20 cellular contexts compared by ENCODE assay signal in genomic region chr2:18238231-18238630, GRCh38.
DNase-seq lines count a peak whose midpoint lies in the region; ATAC-seq and FAIRE-seq lines count a peak whose summit lies in the region.
"Had no signal": no experiment of that assay in that cellular context is flagged by ENCODE, and none has a peak within 500 bp of the region (broad histone marks: within the 10 kb centered on the region; RNA-seq: fewer than 3 reads in every experiment).

No MANE protein-coding gene starts in this region.

- POLR2A ChIA-PET in activated CD4-positive, alpha-beta memory T cell treated with anti-CD3 and anti-CD28 coated beads, Interleukin-2, amount 10 ng/mL, durations not matched to agents 7 days and 5 days (lab: Charles Lee), result no interaction called here

- H2BK5ac ChIP-seq in mesendoderm (ENCODE audit: low read length) (no peak overlapping the region), trophoblast cell (ENCODE audit: low read depth, low read length, poor library complexity) (no peak overlapping the region), mesenchymal stem cell (ENCODE audit: low read depth, low read length, poor library complexity, severe bottlenecking) (no peak overlapping the region)

- no peaks in the 10 kb centered on the region for H3K27me3 Mint-ChIP-seq in activated CD4-positive, alpha-beta memory T cell treated with anti-CD3 and anti-CD28 coated beads, Interleukin-2, amount 10 ng/mL, durations not matched to agents 7 days and 5 days
- H3K27me3 Mint-ChIP-seq: CD4-positive, CD25-positive, alpha-beta regulatory T cell had no signal

- H2AK5ac ChIP-seq in mesendoderm (ENCODE audit: low read length) (no peak overlapping the region), trophoblast cell (ENCODE audit: low read length) (no peak overlapping the region), mesenchymal stem cell (ENCODE audit: low read length, severe bottlenecking) (no peak overlapping the region)

- DNase-seq in GM23248 (no peak), NCI-H226 (peak; percentile 4), mesendoderm (peak; percentile 68), trophoblast cell (peak; percentile 62 to 92), RCC 7860 (ENCODE audit: low spot score) (no peak), mesenchymal stem cell (no peak)
- DNase-seq in activated CD4-positive, alpha-beta memory T cell treated with anti-CD3 and anti-CD28 coated beads, Interleukin-2, amount 10 ng/mL, durations not matched to agents 7 days and 5 days, result no peak
- DNase-seq: BE2C; C1 segment of cervical spinal cord; CD4-positive, CD25-positive, alpha-beta regulatory T cell; CD8-positive, alpha-beta memory T cell; COR-L47; DMS153; DMS79; GDM1; HCEC 1CT had no signal

- H3K27ac Mint-ChIP-seq in activated CD4-positive, alpha-beta memory T cell treated with anti-CD3 and anti-CD28 coated beads, Interleukin-2, amount 10 ng/mL, durations not matched to agents 7 days and 5 days, result no peak overlapping the region
- H3K27ac Mint-ChIP-seq: CD4-positive, CD25-positive, alpha-beta regulatory T cell; CD8-positive, alpha-beta memory T cell had no signal

- H2BK15ac ChIP-seq in mesendoderm (replicated peaks; ENCODE audit: low read depth) (no peak overlapping the region), mesenchymal stem cell (ENCODE audit: low read depth, poor library complexity, severe bottlenecking) (no peak overlapping the region)

- H3K36me3 ChIP-seq in GM23248 (ENCODE audit: low read depth) (no peaks in the 10 kb centered on the region), mesendoderm (ENCODE audit: control insufficient read depth, insufficient read depth, low read length) (no peaks in the 10 kb centered on the region), trophoblast cell (ENCODE audit: control insufficient read depth in 1 of 2, insufficient read depth in 2 of 2, low read length in 2 of 2) (no peaks in the 10 kb centered on the region), mesenchymal stem cell (ENCODE audit: control insufficient read depth in 1 of 2, insufficient read depth in 2 of 2, low read depth in 1 of 2, low read length in 2 of 2) (no peaks in the 10 kb centered on the region)
- H3K36me3 ChIP-seq: BE2C had no signal

- H3K4ac ChIP-seq in mesendoderm (ENCODE audit: low read depth, low read length) (no peak overlapping the region), trophoblast cell (ENCODE audit: low read depth, low read length) (no peak overlapping the region), mesenchymal stem cell (ENCODE audit: low read depth in 1 of 2, low read length in 2 of 2) (no peak overlapping the region)

- peak overlapping the region; percentile 31 for H2BK12ac ChIP-seq in trophoblast cell (ENCODE audit: low read length)
- no peak overlapping the region for H2BK12ac ChIP-seq in mesenchymal stem cell (ENCODE audit: low read length in 2 of 2)

- H3K4me2 ChIP-seq in GM23248 (ENCODE audit: unreplicated experiment) (no peak overlapping the region), mesendoderm (ENCODE audit: low read length) (no peak overlapping the region), trophoblast cell (ENCODE audit: low read length) (no peak overlapping the region), mesenchymal stem cell (ENCODE audit: low read length, poor library complexity, severe bottlenecking) (no peak overlapping the region)

- 18 to 24% methylated on average over 5 of the region's 5 CpGs for WGBS in GM23248 (ENCODE audit: low coverage in 1 of 2, low lambda C conversion rate in 2 of 2, missing lambda C conversion rate in 2 of 2), 2 experiments
- no CpG with 5 or more reads among the region's 5 CpGs for WGBS in mesendoderm (ENCODE audit: extremely low coverage, insufficient coverage, low lambda C conversion rate)
- WGBS in trophoblast cell (ENCODE audit: extremely low coverage, insufficient coverage, insufficient read length), result no CpG with 5 or more reads among the region's 5 CpGs
- 85% methylated on average over 4 of the region's 5 CpGs for WGBS in mesenchymal stem cell

- H4K91ac ChIP-seq in trophoblast cell (ENCODE audit: low read depth, low read length) (no peak overlapping the region), mesenchymal stem cell (ENCODE audit: low read length) (no peak overlapping the region)

- H3K18ac ChIP-seq in mesendoderm (ENCODE audit: low read length), result no peak overlapping the region
- H3K18ac ChIP-seq in trophoblast cell (ENCODE audit: low read length), result no peak overlapping the region
- H3K18ac ChIP-seq in mesenchymal stem cell (ENCODE audit: low read depth in 1 of 2, low read length in 2 of 2), result no peak overlapping the region

- H3K4me3 Mint-ChIP-seq in activated CD4-positive, alpha-beta memory T cell treated with anti-CD3 and anti-CD28 coated beads, Interleukin-2, amount 10 ng/mL, durations not matched to agents 7 days and 5 days, result no peak overlapping the region
- H3K4me3 Mint-ChIP-seq: CD4-positive, CD25-positive, alpha-beta regulatory T cell; CD8-positive, alpha-beta memory T cell had no signal

- no peaks in the 10 kb centered on the region for H3K27me3 ChIP-seq in GM23248 (replicated peaks; ENCODE audit: insufficient read depth)
- no peaks in the 10 kb centered on the region for H3K27me3 ChIP-seq in mesendoderm (ENCODE audit: insufficient read depth, low read length, poor library complexity)
- no peaks in the 10 kb centered on the region for H3K27me3 ChIP-seq in trophoblast cell (ENCODE audit: insufficient read depth, low read length)
- no peaks in the 10 kb centered on the region for H3K27me3 ChIP-seq in mesenchymal stem cell (ENCODE audit: control insufficient read depth in 1 of 2, insufficient read depth in 1 of 2, low read length in 2 of 2)
- H3K27me3 ChIP-seq: BE2C had no signal

- no peaks in the 10 kb centered on the region; the same call in 1 of the 2 replicates for H3K9me2 ChIP-seq in GM23248 (ENCODE audit: insufficient read depth)

- H3K14ac ChIP-seq in trophoblast cell (ENCODE audit: low read length), result no peak overlapping the region
- H3K14ac ChIP-seq in mesenchymal stem cell (ENCODE audit: low read length in 2 of 2), result no peak overlapping the region

- H3K9me3 ChIP-seq in GM23248 (ENCODE audit: low read depth) (no peaks in the 10 kb centered on the region), trophoblast cell (ENCODE audit: insufficient read depth, low read depth, low read length) (no peaks in the 10 kb centered on the region), mesenchymal stem cell (ENCODE audit: control insufficient read depth, low read length) (no peaks in the 10 kb centered on the region)
- H3K9me3 ChIP-seq: BE2C had no signal

- no peaks in the 10 kb centered on the region for H3F3A ChIP-seq in GM23248 (ENCODE audit: insufficient read depth)

- H3K9me3 Mint-ChIP-seq in activated CD4-positive, alpha-beta memory T cell treated with anti-CD3 and anti-CD28 coated beads, Interleukin-2, amount 10 ng/mL, durations not matched to agents 7 days and 5 days, result no peaks in the 10 kb centered on the region

- no peak overlapping the region for H4K12ac ChIP-seq in trophoblast cell (ENCODE audit: low read depth, low read length)

- no peak overlapping the region for H4K5ac ChIP-seq in mesendoderm (ENCODE audit: low read length)

- H3K4me3 ChIP-seq in GM23248, result no peak overlapping the region
- H3K4me3 ChIP-seq in mesendoderm (ENCODE audit: low read length), result no peak overlapping the region
- H3K4me3 ChIP-seq in trophoblast cell (ENCODE audit: low read depth, low read length), result no peak overlapping the region
- no peak overlapping the region for H3K4me3 ChIP-seq in mesenchymal stem cell (ENCODE audit: insufficient read depth in 1 of 2, low read depth in 1 of 2, low read length in 2 of 2)

- no peaks in the 10 kb centered on the region for H3K36me3 Mint-ChIP-seq in activated CD4-positive, alpha-beta memory T cell treated with anti-CD3 and anti-CD28 coated beads, Interleukin-2, amount 10 ng/mL, durations not matched to agents 7 days and 5 days (ENCODE audit: low read depth)
- H3K36me3 Mint-ChIP-seq: CD4-positive, CD25-positive, alpha-beta regulatory T cell; CD8-positive, alpha-beta memory T cell had no signal

- no peaks in the 10 kb centered on the region for H3K79me1 ChIP-seq in mesendoderm (ENCODE audit: low read length)
- H3K79me1 ChIP-seq in trophoblast cell (ENCODE audit: low read length), result peaks cover 2% of the 10 kb centered on the region
- no peaks in the 10 kb centered on the region for H3K79me1 ChIP-seq in mesenchymal stem cell (replicated peaks; ENCODE audit: low read length, poor library complexity, severe bottlenecking)

- H3K9ac ChIP-seq in GM23248 (no peak overlapping the region), mesendoderm (ENCODE audit: low read length) (no peak overlapping the region), trophoblast cell (ENCODE audit: low read length) (no peak overlapping the region), mesenchymal stem cell (ENCODE audit: low read length) (no peak overlapping the region)

- no peaks in the 10 kb centered on the region for H4K20me1 ChIP-seq in GM23248 (ENCODE audit: insufficient read depth)

- in situ Hi-C loops in GM23248 (cut with MboI), result no loop called here

- H2BK120ac ChIP-seq in mesendoderm (ENCODE audit: low read depth, low read length), result no peak overlapping the region
- H2BK120ac ChIP-seq in trophoblast cell (ENCODE audit: insufficient read depth, low read length, poor library complexity), result no peak overlapping the region
- H2BK120ac ChIP-seq in mesenchymal stem cell (ENCODE audit: low read depth, low read length), result no peak overlapping the region

- H3K79me2 ChIP-seq in GM23248 (ENCODE audit: insufficient read depth) (no peaks in the 10 kb centered on the region), mesendoderm (ENCODE audit: control insufficient read depth, insufficient read depth, low read length) (no peaks in the 10 kb centered on the region), trophoblast cell (ENCODE audit: control insufficient read depth, insufficient read depth, low read length, poor library complexity) (no peaks in the 10 kb centered on the region)

- CTCF ChIA-PET in activated CD4-positive, alpha-beta memory T cell treated with anti-CD3 and anti-CD28 coated beads, Interleukin-2, amount 10 ng/mL, durations not matched to agents 7 days and 5 days (lab: Charles Lee), result no interaction called here

- H3K27ac ChIP-seq in GM23248 (no peak overlapping the region), mesendoderm (ENCODE audit: low read depth, low read length) (no peak overlapping the region), trophoblast cell (ENCODE audit: low read depth, low read length) (no peak overlapping the region), mesenchymal stem cell (ENCODE audit: low read length, poor library complexity, severe bottlenecking) (no peak overlapping the region)
- H3K27ac ChIP-seq: HL-60 had no signal

- no peak for FAIRE-seq in RCC 7860 (lab: Jason Lieb, UNC)
- FAIRE-seq: GM12892, GM18507 had no signal

- H3K4me1 ChIP-seq in GM23248 (ENCODE audit: insufficient read depth) (peaks cover 5% of the 10 kb centered on the region), mesendoderm (ENCODE audit: control insufficient read depth, low read depth, low read length) (peaks cover 3% of the 10 kb centered on the region), trophoblast cell (ENCODE audit: control insufficient read depth in 1 of 2, insufficient read depth in 2 of 2, low read length in 2 of 2) (peaks cover 0 to 4% of the 10 kb centered on the region in 2 experiments), mesenchymal stem cell (ENCODE audit: control insufficient read depth, insufficient read depth, low read depth, low read length) (no peaks in the 10 kb centered on the region)
- H3K4me1 ChIP-seq: BE2C had no signal

- no peak overlapping the region for H3K56ac ChIP-seq in mesendoderm (ENCODE audit: low read length)

- H4K8ac ChIP-seq in mesendoderm (ENCODE audit: low read depth, low read length) (no peak overlapping the region), trophoblast cell (ENCODE audit: low read depth, low read length) (no peak overlapping the region), mesenchymal stem cell (ENCODE audit: low read length) (no peak overlapping the region)

- no peak for ATAC-seq in HG03442 (IDR thresholded peaks at IDR 0.05; ENCODE audit: unreplicated experiment)

- H3K23ac ChIP-seq in mesendoderm (ENCODE audit: low read length) (no peak overlapping the region), trophoblast cell (ENCODE audit: low read length) (no peak overlapping the region), mesenchymal stem cell (ENCODE audit: low read length in 2 of 2) (no peak overlapping the region)

- H2AFZ ChIP-seq in GM23248 (0 out of 2 replicates have a peak overlapping the region, but pooled peaks have one; percentile 12), trophoblast cell (ENCODE audit: insufficient read depth, low read length, poor library complexity) (no peak overlapping the region), mesenchymal stem cell (ENCODE audit: low read depth, low read length) (no peak overlapping the region)

- H3K4me1 Mint-ChIP-seq in activated CD4-positive, alpha-beta memory T cell treated with anti-CD3 and anti-CD28 coated beads, Interleukin-2, amount 10 ng/mL, durations not matched to agents 7 days and 5 days, result no peaks in the 10 kb centered on the region
- H3K4me1 Mint-ChIP-seq: CD8-positive, alpha-beta memory T cell had no signal

Comparison
In these comparisons a context has a peak if more than half of its experiments do, and no peak if none do; other contexts are left out.
1. DNase-seq: peak in NCI-H226 (single experiment), mesendoderm (single experiment) and trophoblast cell (2 of 2); none in GM23248 (single experiment), activated CD4-positive, alpha-beta memory T cell treated with anti-CD3 and anti-CD28 coated beads, Interleukin-2, amount 10 ng/mL, durations not matched to agents 7 days and 5 days (single experiment), RCC 7860 (single experiment) and mesenchymal stem cell (single experiment).